ENCODE assay signal across 12 cellular contexts in the genomic region with DNA sequence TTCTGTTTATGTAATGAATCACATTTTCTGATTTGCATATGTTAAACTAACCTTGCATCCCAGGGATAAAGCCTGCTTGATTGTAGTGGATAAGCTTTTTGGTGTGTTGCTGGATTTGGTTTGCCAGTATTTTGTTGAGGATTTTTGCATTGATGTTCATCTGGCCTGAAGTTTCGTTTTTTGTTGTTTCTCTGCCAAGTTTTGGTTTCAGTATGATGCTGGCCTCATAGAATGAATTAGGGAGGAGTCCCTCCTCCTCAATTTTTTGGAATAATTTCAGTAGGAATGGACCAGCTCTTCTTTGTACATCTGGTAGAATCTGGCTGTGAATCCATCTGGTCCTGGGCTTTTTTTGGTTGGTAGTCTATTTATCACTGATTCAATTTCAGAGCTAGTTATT. TPM values are rescaled to one million over a fixed set of nuclear protein-coding genes. Genes with fewer than 3 reads are reported as not detected.
"Had no signal": no experiment of that assay in that cellular context is flagged by ENCODE, and none has a peak within 500 bp of the region (broad histone marks: within the 10 kb centered on the region; RNA-seq: fewer than 3 reads in every experiment).

No MANE protein-coding gene starts in this region.

RNA-seq across cellular contexts. Expression of a gene that starts 23.2 kb away (rescaled TPM):
- total RNA-seq: activated CD8-positive, alpha-beta T cell treated with anti-CD3 and anti-CD28 coated beads, Interleukin-2, amount 10 ng/mL, durations not matched to agents 7 days and 5 days; activated naive CD4-positive, alpha-beta T cell treated with anti-CD3 and anti-CD28 coated beads for 36 hours; cerebellum; esophagus mucosa; subcutaneous adipose tissue; vagina had no signal

RNA-seq across cellular contexts. Expression of a gene that starts 35.8 kb away (rescaled TPM):
- total RNA-seq: activated CD8-positive, alpha-beta T cell treated with anti-CD3 and anti-CD28 coated beads, Interleukin-2, amount 10 ng/mL, durations not matched to agents 7 days and 5 days; activated naive CD4-positive, alpha-beta T cell treated with anti-CD3 and anti-CD28 coated beads for 36 hours; adrenal gland; cerebellum; esophagus mucosa; lower leg skin; progenitor cell of endocrine pancreas; right cardiac atrium; spleen; subcutaneous adipose tissue; tibial nerve; vagina had no signal
- polyA plus RNA-seq: right cardiac atrium, spleen had no signal

RNA-seq across cellular contexts. Expression of a gene that starts 49.5 kb away (rescaled TPM):
- total RNA-seq: activated CD8-positive, alpha-beta T cell treated with anti-CD3 and anti-CD28 coated beads, Interleukin-2, amount 10 ng/mL, durations not matched to agents 7 days and 5 days; activated naive CD4-positive, alpha-beta T cell treated with anti-CD3 and anti-CD28 coated beads for 36 hours had no signal
